34 cellular contexts compared by ENCODE assay signal in genomic region chr12:21151184-21151583, GRCh38. TPM values are rescaled to one million over a fixed set of nuclear protein-coding genes. Genes with fewer than 3 reads are reported as not detected.
"Had no signal": no experiment of that assay in that cellular context is flagged by ENCODE, and none has a peak within 500 bp of the region (broad histone marks: within the 10 kb centered on the region; RNA-seq: fewer than 3 reads in every experiment).

No MANE protein-coding gene starts in this region.

- H3K9me3 Mint-ChIP-seq: stimulated activated effector memory CD8-positive, alpha-beta T cell treated with anti-CD3 and anti-CD28 coated beads, Interleukin-12 subunit alpha, Interleukin-12 subunit beta, amount 100 ng/mL, for 72 hours; stimulated activated memory B cell treated with anti-CD40 and anti-IgM and Interleukin-4, amounts not matched to agents 10 μg/mL and 1 μg/mL and 100 μg/mL, for 72 hours; stimulated activated naive B cell treated with anti-CD40 and anti-IgM and Interleukin-4, amounts not matched to agents 10 μg/mL and 1 μg/mL and 100 μg/mL, for 72 hours; stimulated activated naive CD8-positive, alpha-beta T cell treated with anti-CD3 and anti-CD28 coated beads, Interleukin-15, Interleukin-2, amounts not matched to agents 100 ng/mL and 50 ng/mL, for 24 hours; type B pancreatic cell had no signal

- FAIRE-seq: urothelium cell line had no signal

- H3K4me3 ChIP-seq: stomach, suprapubic skin, testis, thoracic aorta, thyroid gland, tibial artery, tibial nerve, transverse colon, upper lobe of left lung, upper lobe of right lung, uterus, vagina had no signal

- H3K9me3 ChIP-seq: stomach, testis, thyroid gland, tibial artery, tibial nerve, transverse colon, upper lobe of left lung, upper lobe of right lung, uterus, vagina had no signal

- H3K36me3 Mint-ChIP-seq: stimulated activated effector memory CD8-positive, alpha-beta T cell treated with anti-CD3 and anti-CD28 coated beads, Interleukin-12 subunit alpha, Interleukin-12 subunit beta, amount 100 ng/mL, for 72 hours; stimulated activated memory B cell treated with anti-CD40 and anti-IgM and Interleukin-4, amounts not matched to agents 10 μg/mL and 1 μg/mL and 100 μg/mL, for 72 hours; stimulated activated naive B cell treated with anti-CD40 and anti-IgM and Interleukin-4, amounts not matched to agents 10 μg/mL and 1 μg/mL and 100 μg/mL, for 72 hours; type B pancreatic cell had no signal

- DNase-seq: stimulated activated CD4-positive, alpha-beta T cell treated with anti-CD3 and anti-CD28 coated beads, Interleukin-2, amount 100 ng/mL, for 48 hours; stimulated activated CD4-positive, alpha-beta T cell treated with anti-CD3 and anti-CD28 coated beads, Interleukin-4, amount 100 ng/mL, for 1 hour; stimulated activated CD4-positive, alpha-beta T cell treated with anti-CD3 and anti-CD28 coated beads, Interleukin-4, amount 100 ng/mL, for 24 hours; stimulated activated CD4-positive, alpha-beta T cell treated with anti-CD3 and anti-CD28 coated beads, Interleukin-4, amount 100 ng/mL, for 4 hours; stimulated activated CD8-positive, alpha-beta memory T cell treated with anti-CD3 and anti-CD28 coated beads, Interleukin-4, amount 100 ng/mL, for 48 hours; stimulated activated naive B cell treated with anti-CD40 and anti-IgM and Interleukin-4, amounts not matched to agents 10 μg/mL and 1 μg/mL and 100 μg/mL, for 72 hours; stimulated activated naive CD4-positive, alpha-beta T cell; stimulated activated naive CD4-positive, alpha-beta T cell treated with Interleukin-2 at 50 U/mL for 16 hours; stimulated activated naive CD8-positive, alpha-beta T cell treated with anti-CD3 and anti-CD28 coated beads, Interleukin-15, amount 100 ng/mL, for 72 hours; stimulated activated naive CD8-positive, alpha-beta T cell treated with anti-CD3 and anti-CD28 coated beads, Interleukin-15, Interleukin-2, amounts not matched to agents 100 U/mL and 50 U/mL, for 24 hours; stomach; substantia nigra; testis; thyroid gland; tibial artery; transverse colon; trophoblast cell; upper lobe of left lung; upper lobe of right lung; uterus had no signal

- H3K27ac Mint-ChIP-seq: stimulated activated effector memory CD8-positive, alpha-beta T cell treated with anti-CD3 and anti-CD28 coated beads, Interleukin-12 subunit alpha, Interleukin-12 subunit beta, amount 100 ng/mL, for 72 hours; stimulated activated memory B cell treated with anti-CD40 and anti-IgM and Interleukin-4, amounts not matched to agents 10 μg/mL and 1 μg/mL and 100 μg/mL, for 72 hours; stimulated activated naive B cell treated with anti-CD40 and anti-IgM and Interleukin-4, amounts not matched to agents 10 μg/mL and 1 μg/mL and 100 μg/mL, for 72 hours; stimulated activated naive CD8-positive, alpha-beta T cell treated with anti-CD3 and anti-CD28 coated beads, Interleukin-15, amount 100 ng/mL, for 72 hours; stimulated activated naive CD8-positive, alpha-beta T cell treated with anti-CD3 and anti-CD28 coated beads, Interleukin-15, Interleukin-2, amounts not matched to agents 100 ng/mL and 50 ng/mL, for 24 hours; type B pancreatic cell had no signal

- H3K27me3 Mint-ChIP-seq: stimulated activated memory B cell treated with anti-CD40 and anti-IgM and Interleukin-4, amounts not matched to agents 10 μg/mL and 1 μg/mL and 100 μg/mL, for 72 hours; stimulated activated naive B cell treated with anti-CD40 and anti-IgM and Interleukin-4, amounts not matched to agents 10 μg/mL and 1 μg/mL and 100 μg/mL, for 72 hours; stimulated activated naive CD8-positive, alpha-beta T cell treated with anti-CD3 and anti-CD28 coated beads, Interleukin-15, amount 100 ng/mL, for 72 hours; stimulated activated naive CD8-positive, alpha-beta T cell treated with anti-CD3 and anti-CD28 coated beads, Interleukin-15, Interleukin-2, amounts not matched to agents 100 ng/mL and 50 ng/mL, for 24 hours; type B pancreatic cell had no signal

- H3K36me3 ChIP-seq: stomach, suprapubic skin, thoracic aorta, thyroid gland, tibial artery, tibial nerve, transverse colon, upper lobe of left lung, upper lobe of right lung, uterus, vagina had no signal

- H3K4me1 Mint-ChIP-seq: stimulated activated effector memory CD8-positive, alpha-beta T cell treated with anti-CD3 and anti-CD28 coated beads, Interleukin-12 subunit alpha, Interleukin-12 subunit beta, amount 100 ng/mL, for 72 hours; stimulated activated memory B cell treated with anti-CD40 and anti-IgM and Interleukin-4, amounts not matched to agents 10 μg/mL and 1 μg/mL and 100 μg/mL, for 72 hours; stimulated activated naive B cell treated with anti-CD40 and anti-IgM and Interleukin-4, amounts not matched to agents 10 μg/mL and 1 μg/mL and 100 μg/mL, for 72 hours; stimulated activated naive CD8-positive, alpha-beta T cell treated with anti-CD3 and anti-CD28 coated beads, Interleukin-15, amount 100 ng/mL, for 72 hours had no signal

- H3K4me3 Mint-ChIP-seq: stimulated activated effector memory CD8-positive, alpha-beta T cell treated with anti-CD3 and anti-CD28 coated beads, Interleukin-12 subunit alpha, Interleukin-12 subunit beta, amount 100 ng/mL, for 72 hours; stimulated activated memory B cell treated with anti-CD40 and anti-IgM and Interleukin-4, amounts not matched to agents 10 μg/mL and 1 μg/mL and 100 μg/mL, for 72 hours; stimulated activated naive B cell treated with anti-CD40 and anti-IgM and Interleukin-4, amounts not matched to agents 10 μg/mL and 1 μg/mL and 100 μg/mL, for 72 hours; stimulated activated naive CD8-positive, alpha-beta T cell treated with anti-CD3 and anti-CD28 coated beads, Interleukin-15, amount 100 ng/mL, for 72 hours; stimulated activated naive CD8-positive, alpha-beta T cell treated with anti-CD3 and anti-CD28 coated beads, Interleukin-15, Interleukin-2, amounts not matched to agents 100 ng/mL and 50 ng/mL, for 24 hours; type B pancreatic cell had no signal

- H3K27ac ChIP-seq: stomach, suprapubic skin, testis, thoracic aorta, thyroid gland, tibial artery, tibial nerve, transverse colon, upper lobe of left lung, upper lobe of right lung, uterus, vagina had no signal

- H3K27me3 ChIP-seq: stomach, suprapubic skin, testis, thyroid gland, tibial artery, tibial nerve, transverse colon, upper lobe of left lung, upper lobe of right lung, uterus, vagina had no signal

- ATAC-seq: stimulated activated effector memory CD8-positive, alpha-beta T cell treated with anti-CD3 and anti-CD28 coated beads, Interleukin-12 subunit alpha, Interleukin-12 subunit beta, amount 100 ng/mL, for 72 hours; stimulated activated memory B cell treated with anti-CD40 and anti-IgM and Interleukin-4, amounts not matched to agents 10 μg/mL and 1 μg/mL and 100 μg/mL, for 72 hours; stimulated activated naive B cell treated with anti-CD40 and anti-IgM and Interleukin-4, amounts not matched to agents 10 μg/mL and 1 μg/mL and 100 μg/mL, for 72 hours; stimulated activated naive CD8-positive, alpha-beta T cell treated with anti-CD3 and anti-CD28 coated beads, Interleukin-15, amount 100 ng/mL, for 72 hours; stimulated activated naive CD8-positive, alpha-beta T cell treated with anti-CD3 and anti-CD28 coated beads, Interleukin-15, Interleukin-2, amounts not matched to agents 100 U/mL and 50 U/mL, for 24 hours; upper lobe of right lung had no signal

- H3K4me1 ChIP-seq: stomach, suprapubic skin, testis, thyroid gland, tibial artery, tibial nerve, transverse colon, upper lobe of left lung, upper lobe of right lung, uterus, vagina had no signal

RNA-seq across cellular contexts. Expression of gene SLCO1B1, which starts 20.2 kb away (rescaled TPM):
- total RNA-seq: stomach, subcutaneous adipose tissue, suprapubic skin, temporal lobe, thoracic aorta, thyroid gland, transverse colon, upper lobe of left lung, upper lobe of right lung, ureter, urinary bladder, vagina had no signal
- polyA plus RNA-seq: stomach, thymus had no signal
